1 cellular context compared by ENCODE assay signal in genomic region chr12:110728628-110729027, GRCh38.
TF ChIP-seq lines count a peak whose summit lies in the region.

No MANE protein-coding gene starts in this region.

TF ChIP-seq in GM23338, 12 proteins besides CTCF, POLR2A, EP300 and RAD21:
- TF ChIP-seq ZNF462 (CRISPR knock-in tag; IDR thresholded peaks at IDR 0.05), result no peak
- TF ChIP-seq ZNF331 (CRISPR knock-in tag; IDR thresholded peaks at IDR 0.05; ENCODE audit: low read depth), result no peak
- no peak for TF ChIP-seq STAT1 (IDR thresholded peaks at IDR 0.05; ENCODE audit: unreplicated experiment)
- TF ChIP-seq JUNB (IDR thresholded peaks at IDR 0.05; ENCODE audit: unreplicated experiment), result no peak
- no peak for TF ChIP-seq EZH2 (IDR thresholded peaks at IDR 0.05; ENCODE audit: low read depth, unreplicated experiment)
- no peak for TF ChIP-seq EZH2phosphoT487 (IDR thresholded peaks at IDR 0.05; ENCODE audit: unreplicated experiment)
- TF ChIP-seq NANOG (IDR thresholded peaks at IDR 0.05; ENCODE audit: borderline replicate concordance), result no peak
- no peak for TF ChIP-seq POLR2AphosphoS5 (IDR thresholded peaks at IDR 0.05; ENCODE audit: low read depth)
